ENCODE assay signal across 8 cellular contexts in genomic region chr6:27280064-27280539, GRCh38. TPM values are rescaled to one million over a fixed set of nuclear protein-coding genes. Genes with fewer than 3 reads are reported as not detected.
DNase-seq lines count a peak whose midpoint lies in the region; ATAC-seq and TF ChIP-seq lines count a peak whose summit lies in the region.

No MANE protein-coding gene starts in this region.

- 3% methylated on average over 14 of the region's 17 CpGs for WGBS in HUES64

- H3K4me3 ChIP-seq in HUES64 (ENCODE audit: low read length) (peak overlapping the region; percentile 85), fibroblast of the aortic adventitia (ENCODE audit: low read depth, low read length) (peak overlapping the region; percentile 48)

- no TSS peak for BruUV-seq in Calu3 (replicated peaks; lab: Mats Ljungman, UMichigan)

- peaks cover 8% of the 10 kb centered on the region for H3K4me1 Mint-ChIP-seq in Calu3 (ENCODE audit: low read depth, unreplicated experiment)

- no peaks in the 10 kb centered on the region for H3K36me3 ChIP-seq in HUES64 (ENCODE audit: insufficient read depth, low read length)

- no peaks in the 10 kb centered on the region for H3K4me1 ChIP-seq in HUES64 (ENCODE audit: insufficient read depth, low read length)

- intact Hi-C loops in Calu3 (cut with micrococcal nuclease; ENCODE audit: unreplicated experiment), result no loop called here

- H3K27me3 ChIP-seq in HUES64 (ENCODE audit: insufficient read depth, low read length), result peaks cover 77% of the 10 kb centered on the region

- no peaks in the 10 kb centered on the region for H3K27me3 Mint-ChIP-seq in Calu3 (ENCODE audit: unreplicated experiment)

- DNase-seq in Calu3 (peak; percentile 75), SW480 (ENCODE audit: low spot score) (peak; percentile 24), fibroblast of the aortic adventitia (ENCODE audit: low read depth) (peak; percentile 61)
- DNase-seq in stimulated activated CD8-positive, alpha-beta memory T cell treated with anti-CD3 and anti-CD28 coated beads, Interleukin-4, amount 100 ng/mL, for 48 hours, result peak; percentile 60

- peak overlapping the region; percentile 97 for H3K27ac Mint-ChIP-seq in Calu3 (ENCODE audit: unreplicated experiment)

- CTCF ChIA-PET in Calu3 (lab: Charles Lee), result interaction anchor here (1.2 kb wide), 1 partner anchor 16 kb away, joined by 3 read pairs; no protein-coding TSS in a partner anchor

- peak overlapping the region; percentile 33; the same call in 1 of the 2 replicates for H3K9ac ChIP-seq in HUES64 (ENCODE audit: low read depth, low read length)

- H3K9me3 Mint-ChIP-seq in Calu3 (ENCODE audit: low read depth, unreplicated experiment), result peaks cover 3% of the 10 kb centered on the region

- no peak for ATAC-seq in HG02678 (IDR thresholded peaks at IDR 0.05; ENCODE audit: unreplicated experiment)
- ATAC-seq in GM21576 (IDR thresholded peaks at IDR 0.05; ENCODE audit: unreplicated experiment), result no peak
- ATAC-seq in HG03097 (IDR thresholded peaks at IDR 0.05; ENCODE audit: low FRiP score, unreplicated experiment), result no peak

- no peak overlapping the region for H3K27ac ChIP-seq in HUES64 (ENCODE audit: low read depth, low read length)

- H3K36me3 Mint-ChIP-seq in Calu3 (ENCODE audit: insufficient read depth, unreplicated experiment), result peaks cover 20% of the 10 kb centered on the region

- peak overlapping the region; percentile 93 for H3K4me3 Mint-ChIP-seq in Calu3 (ENCODE audit: low read depth, unreplicated experiment)

- H3K9me3 ChIP-seq in HUES64 (ENCODE audit: insufficient read depth, low read depth, low read length), result no peaks in the 10 kb centered on the region

- TF ChIP-seq CTCF in Calu3 (IDR thresholded peaks at IDR 0.05; ENCODE audit: unreplicated experiment), result no peak
- no peak for TF ChIP-seq CTCF in fibroblast of the aortic adventitia (IDR thresholded peaks at IDR 0.05; ENCODE audit: insufficient read depth, low read length)

RNA-seq across cellular contexts. Expression of gene POM121L2, which starts 32.0 kb away (rescaled TPM):
- total RNA-seq in Calu3 (2022) (not detected in 2 replicates), fibroblast of the aortic adventitia (ENCODE audit: low replicate concordance) (not detected in 2 replicates)
- polyA plus RNA-seq in HUES64 (2013, experiment 1 of 2), result not detected
- polyA plus RNA-seq in HUES64 (2013, experiment 2 of 2), result not detected

RNA-seq across cellular contexts. Expression of gene PRSS16, which starts 32.6 kb away (rescaled TPM):
- total RNA-seq in Calu3 (2022) (29.4 and 31.3 TPM in 2 replicates), fibroblast of the aortic adventitia (ENCODE audit: low replicate concordance) (not detected in 2 replicates)
- 8.0 TPM for polyA plus RNA-seq in HUES64 (2013, experiment 1 of 2)
- polyA plus RNA-seq in HUES64 (2013, experiment 2 of 2), result 8.5 TPM

Comparison
In these comparisons a context has a peak if more than half of its experiments do, and no peak if none do; other contexts are left out.
1. DNase-seq: peak in every context shown above with its lines; median percentile 75 in Calu3; 61 in fibroblast of the aortic adventitia; 60 in stimulated activated CD8-positive, alpha-beta memory T cell treated with anti-CD3 and anti-CD28 coated beads, Interleukin-4, amount 100 ng/mL, for 48 hours; 24 in SW480.
2. RNA of gene PRSS16, which starts 32.6 kb away (total RNA-seq): 29.4 to 31.3 TPM in Calu3; not detected in fibroblast of the aortic adventitia; every median in the first group is over 10 times any median in the second.